In the genomic region with DNA sequence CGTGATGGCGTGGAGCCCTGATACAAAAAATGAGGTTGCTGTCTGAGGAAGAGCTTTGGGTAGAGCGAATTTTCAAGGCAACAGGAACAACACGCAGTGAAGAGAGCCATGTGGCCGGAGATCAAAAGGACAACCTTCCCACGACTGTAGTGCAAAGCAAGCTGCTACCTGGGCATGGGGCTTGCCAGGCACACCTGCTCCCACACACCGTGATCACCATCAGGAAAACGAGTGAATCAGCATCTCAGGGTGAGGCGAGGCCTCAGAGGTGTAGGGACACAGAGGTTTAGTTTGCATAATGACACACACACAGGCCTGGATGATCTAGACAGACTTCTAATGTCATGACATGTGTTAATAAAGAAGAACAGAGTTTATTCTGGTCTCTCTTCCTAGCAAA, we compare ENCODE assay signal across 11 cellular contexts.
DNase-seq lines count a peak whose midpoint lies in the region; FAIRE-seq and TF ChIP-seq lines count a peak whose summit lies in the region.
"Had no signal": no experiment of that assay in that cellular context is flagged by ENCODE, and none has a peak within 500 bp of the region (broad histone marks: within the 10 kb centered on the region; RNA-seq: fewer than 3 reads in every experiment).

No MANE protein-coding gene starts in this region.

- 0 out of 2 replicates have a peak, but pooled peaks cover 4% of the 10 kb centered on the region for H3K79me2 ChIP-seq in OCI-LY3 (ENCODE audit: low read length)
- H3K79me2 ChIP-seq in keratinocyte (ENCODE audit: control insufficient read depth, insufficient read depth, low read length), result no peaks in the 10 kb centered on the region

- dilution Hi-C loops in keratinocyte (cut with MboI; ENCODE audit: extremely low pct_ligation_motif_present, low sequenced_read_pairs), result no loop called here

- H3K27ac ChIP-seq in OCI-LY3 (ENCODE audit: low read length), result no peak overlapping the region
- peak overlapping the region; percentile 32 for H3K27ac ChIP-seq in keratinocyte (ENCODE audit: control insufficient read depth, insufficient read depth, low read length)
- peak overlapping the region; percentile 63 for H3K27ac ChIP-seq in suprapubic skin
- H3K27ac ChIP-seq: left ventricle myocardium inferior had no signal

- no peaks in the 10 kb centered on the region for H3K27me3 Mint-ChIP-seq in activated T-cell treated with anti-CD3 and anti-CD28 coated beads, Interleukin-2, amount 50 U/mL, for 24 hours

- no peaks in the 10 kb centered on the region for H3K27me3 ChIP-seq in OCI-LY3 (ENCODE audit: low read depth, low read length)
- H3K27me3 ChIP-seq in keratinocyte (ENCODE audit: control insufficient read depth, extremely low read depth, insufficient read depth, low read length), result no peaks in the 10 kb centered on the region
- H3K27me3 ChIP-seq in suprapubic skin, result no peaks in the 10 kb centered on the region

- H3K9me1 ChIP-seq in keratinocyte (ENCODE audit: control insufficient read depth, extremely low read depth, insufficient read depth, low read length), result peaks cover 4% of the 10 kb centered on the region

- H3K4me1 Mint-ChIP-seq in activated T-cell treated with anti-CD3 and anti-CD28 coated beads, Interleukin-2, amount 50 U/mL, for 24 hours (ENCODE audit: low read depth), result peaks cover 9% of the 10 kb centered on the region

- H3K27ac Mint-ChIP-seq in activated T-cell treated with anti-CD3 and anti-CD28 coated beads, Interleukin-2, amount 50 U/mL, for 24 hours, result peak overlapping the region; percentile 3

- peaks cover 52% of the 10 kb centered on the region for H3K36me3 Mint-ChIP-seq in activated T-cell treated with anti-CD3 and anti-CD28 coated beads, Interleukin-2, amount 50 U/mL, for 24 hours (ENCODE audit: low read depth)

- H3K4me3 ChIP-seq in OCI-LY3 (ENCODE audit: low read length) (peak overlapping the region; percentile 75), keratinocyte (ENCODE audit: control insufficient read depth in 2 of 3, extremely low read depth in 1 of 3, insufficient read depth in 2 of 3, low read depth in 1 of 3, low read length in 3 of 3) (no peak overlapping the region), suprapubic skin (no peak overlapping the region)
- H3K4me3 ChIP-seq: left ventricle myocardium inferior had no signal

- H4K20me1 ChIP-seq in OCI-LY3 (ENCODE audit: insufficient read depth, low read length) (0 out of 2 replicates have a peak, but pooled peaks cover 5% of the 10 kb centered on the region), keratinocyte (ENCODE audit: control insufficient read depth, extremely low read depth, insufficient read depth, low read length) (no peaks in the 10 kb centered on the region)

- H3K4me3 Mint-ChIP-seq in activated T-cell treated with anti-CD3 and anti-CD28 coated beads, Interleukin-2, amount 50 U/mL, for 24 hours, result no peak overlapping the region

- TF ChIP-seq POLR2A in suprapubic skin (IDR thresholded peaks at IDR 0.05), result no peak

- H3K4me2 ChIP-seq in OCI-LY3 (ENCODE audit: low read length), result peak overlapping the region; percentile 87
- H3K4me2 ChIP-seq in keratinocyte (ENCODE audit: control insufficient read depth, extremely low read depth, insufficient read depth, low read depth, low read length), result peak overlapping the region; percentile 16

- H3K36me3 ChIP-seq in OCI-LY3 (replicated peaks; ENCODE audit: low read depth, low read length), result peaks cover 3% of the 10 kb centered on the region
- no peaks in the 10 kb centered on the region for H3K36me3 ChIP-seq in keratinocyte (ENCODE audit: control insufficient read depth in 2 of 2, extremely low read depth in 1 of 2, insufficient read depth in 2 of 2, low read length in 2 of 2)
- H3K36me3 ChIP-seq in suprapubic skin, result no peaks in the 10 kb centered on the region
- H3K36me3 ChIP-seq: left ventricle myocardium inferior had no signal

- H3K9me3 Mint-ChIP-seq in activated T-cell treated with anti-CD3 and anti-CD28 coated beads, Interleukin-2, amount 50 U/mL, for 24 hours, result no peaks in the 10 kb centered on the region

- DNase-seq in activated T-cell treated with anti-CD3 and anti-CD28 coated beads, Interleukin-2, amount 50 U/mL, for 24 hours, result no peak
- DNase-seq in activated T-cell treated with anti-CD3 and anti-CD28 coated beads, Interleukin-2, amount 50 U/mL, for 1 hour, result no peak
- DNase-seq in keratinocyte (ENCODE audit: low read depth, low spot score) (no peak), suprapubic skin (ENCODE audit: low spot score in 2 of 2) (no peak), NCI-H1694 treated with DMSO at 0.1 percent for 48 hours (lab: John Stamatoyannopoulos, UW) (no peak), OCI-M1 (lab: John Stamatoyannopoulos, UW) (no peak), NCI-H128 (lab: John Stamatoyannopoulos, UW; ENCODE audit: unreplicated experiment) (no peak)
- DNase-seq: activated CD8-positive, alpha-beta memory T cell treated with anti-CD3 and anti-CD28 coated beads for 24 hours; left ventricle myocardium inferior; NCI-H187 had no signal

- peak; percentile 58 for FAIRE-seq in keratinocyte (lab: Jason Lieb, UNC)

- H3K9ac ChIP-seq in OCI-LY3 (ENCODE audit: low read length), result peak overlapping the region; percentile 58
- peak overlapping the region; percentile 7 for H3K9ac ChIP-seq in keratinocyte (ENCODE audit: control insufficient read depth, extremely low read depth, insufficient read depth, low read length)

- H3K9me3 ChIP-seq in OCI-LY3 (ENCODE audit: insufficient read depth, low read length), result no peaks in the 10 kb centered on the region
- no peaks in the 10 kb centered on the region for H3K9me3 ChIP-seq in keratinocyte (ENCODE audit: control insufficient read depth, low read depth, low read length)
- H3K9me3 ChIP-seq in suprapubic skin, result no peaks in the 10 kb centered on the region
- H3K9me3 ChIP-seq: left ventricle myocardium inferior had no signal

- TF ChIP-seq CTCF in OCI-LY3 (IDR thresholded peaks at IDR 0.05; ENCODE audit: low read depth, low read length), result no peak
- no peak for TF ChIP-seq CTCF in keratinocyte (optimal IDR thresholded peaks at IDR 0.05 in 1 of 3, IDR thresholded peaks at IDR 0.05 in 1 of 3, conservative IDR thresholded peaks at IDR 0.05 in 1 of 3; ENCODE audit: extremely low read depth in 1 of 3, insufficient read depth in 2 of 3, low read length in 3 of 3)
- no peak for TF ChIP-seq CTCF in suprapubic skin (IDR thresholded peaks at IDR 0.05)

- H2AFZ ChIP-seq in OCI-LY3 (ENCODE audit: low read depth, low read length) (peak overlapping the region; percentile 32; the same call in 1 of the 2 replicates), keratinocyte (ENCODE audit: control insufficient read depth, low read length) (no peak overlapping the region)

- 62% methylated on average over 9 of the region's 9 CpGs for WGBS in suprapubic skin

- no peak for TF ChIP-seq EP300 in suprapubic skin (IDR thresholded peaks at IDR 0.05)

- peaks cover 15% of the 10 kb centered on the region for H3K4me1 ChIP-seq in OCI-LY3 (ENCODE audit: low read length)
- H3K4me1 ChIP-seq in keratinocyte (ENCODE audit: control insufficient read depth, extremely low read depth, insufficient read depth, low read length), result peaks cover 36% of the 10 kb centered on the region
- H3K4me1 ChIP-seq in suprapubic skin, result peaks cover 50% of the 10 kb centered on the region
